ENCODE assay signal across 1 cellular context in the genomic region with DNA sequence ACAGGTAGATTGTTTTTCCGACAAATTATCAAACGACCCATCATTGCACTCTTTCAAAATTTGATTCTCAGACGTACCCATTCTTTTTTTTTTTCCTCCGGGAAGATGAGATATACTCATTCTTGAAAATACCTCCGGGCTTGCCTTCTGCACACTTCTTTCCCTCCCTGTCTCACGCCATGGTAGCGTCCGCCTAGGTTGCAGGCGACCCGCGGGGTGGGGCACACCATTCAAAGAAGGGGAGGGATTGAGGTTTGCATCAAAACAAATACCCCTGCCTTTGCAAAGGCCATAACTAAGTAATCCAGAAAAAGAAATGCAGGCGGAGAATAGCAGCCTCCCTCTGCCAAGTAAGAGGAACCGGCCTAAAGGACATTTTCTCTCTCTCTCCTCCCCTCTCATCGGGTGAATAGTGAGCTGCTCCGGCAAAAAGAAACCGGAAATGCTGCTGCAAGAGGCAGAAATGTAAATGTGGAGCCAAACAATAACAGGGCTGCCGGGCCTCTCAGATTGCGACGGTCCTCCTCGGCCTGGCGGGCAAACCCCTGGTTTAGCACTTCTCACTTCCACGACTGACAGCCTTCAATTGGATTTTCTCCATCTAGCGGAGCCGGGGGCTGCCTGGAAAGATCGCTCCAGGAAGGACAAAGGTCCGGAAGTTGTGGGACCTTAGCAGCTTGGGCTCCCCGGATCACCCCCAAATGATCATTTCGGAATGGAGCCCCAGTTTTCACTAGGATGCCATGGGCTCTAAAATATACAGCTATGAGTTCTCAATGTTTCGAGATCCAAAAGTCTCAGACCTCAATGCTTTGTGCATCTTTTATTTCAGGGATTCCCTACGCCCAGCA.
A peak's percentile ranks its signal among the peaks of the same experiment; 100 is the strongest.
TF ChIP-seq lines count a peak whose summit lies in the region.

No MANE protein-coding gene starts in this region.

TF ChIP-seq in HepG2, 621 proteins besides CTCF, POLR2A, EP300 and RAD21 (continued from another document and continues in another):
- no peak for TF ChIP-seq PHB2 (IDR thresholded peaks at IDR 0.05; ENCODE audit: partially characterized antibody)
- peak; percentile 50 for TF ChIP-seq GABPA (IDR thresholded peaks at IDR 0.05; ENCODE audit: low read depth, low read length)
- TF ChIP-seq GABPA (CRISPR knock-in tag; IDR thresholded peaks at IDR 0.05; ENCODE audit: low read depth) = peak; percentile 86
- no peak for TF ChIP-seq CBX2 (IDR thresholded peaks at IDR 0.05; ENCODE audit: low read depth, low read length)
- no peak for TF ChIP-seq CBX2 (CRISPR knock-in tag; IDR thresholded peaks at IDR 0.05; ENCODE audit: low read depth)
- TF ChIP-seq GLI4 (CRISPR knock-in tag; IDR thresholded peaks at IDR 0.05; ENCODE audit: borderline replicate concordance) = no peak
- TF ChIP-seq, protein P1, sequence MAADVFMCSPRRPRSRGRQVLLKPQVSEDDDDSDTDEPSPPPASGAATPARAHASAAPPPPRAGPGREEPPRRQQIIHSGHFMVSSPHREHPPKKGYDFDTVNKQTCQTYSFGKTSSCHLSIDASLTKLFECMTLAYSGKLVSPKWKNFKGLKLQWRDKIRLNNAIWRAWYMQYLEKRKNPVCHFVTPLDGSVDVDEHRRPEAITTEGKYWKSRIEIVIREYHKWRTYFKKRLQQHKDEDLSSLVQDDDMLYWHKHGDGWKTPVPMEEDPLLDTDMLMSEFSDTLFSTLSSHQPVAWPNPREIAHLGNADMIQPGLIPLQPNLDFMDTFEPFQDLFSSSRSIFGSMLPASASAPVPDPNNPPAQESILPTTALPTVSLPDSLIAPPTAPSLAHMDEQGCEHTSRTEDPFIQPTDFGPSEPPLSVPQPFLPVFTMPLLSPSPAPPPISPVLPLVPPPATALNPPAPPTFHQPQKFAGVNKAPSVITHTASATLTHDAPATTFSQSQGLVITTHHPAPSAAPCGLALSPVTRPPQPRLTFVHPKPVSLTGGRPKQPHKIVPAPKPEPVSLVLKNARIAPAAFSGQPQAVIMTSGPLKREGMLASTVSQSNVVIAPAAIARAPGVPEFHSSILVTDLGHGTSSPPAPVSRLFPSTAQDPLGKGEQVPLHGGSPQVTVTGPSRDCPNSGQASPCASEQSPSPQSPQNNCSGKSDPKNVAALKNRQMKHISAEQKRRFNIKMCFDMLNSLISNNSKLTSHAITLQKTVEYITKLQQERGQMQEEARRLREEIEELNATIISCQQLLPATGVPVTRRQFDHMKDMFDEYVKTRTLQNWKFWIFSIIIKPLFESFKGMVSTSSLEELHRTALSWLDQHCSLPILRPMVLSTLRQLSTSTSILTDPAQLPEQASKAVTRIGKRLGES (CRISPR knock-in tag; IDR thresholded peaks at IDR 0.05; ENCODE audit: borderline replicate concordance) = no peak
- TF ChIP-seq HCFC1 (IDR thresholded peaks at IDR 0.05; ENCODE audit: low read depth, low read length) = 0 out of 2 replicates have a peak, but pooled peaks have one; percentile 40
- TF ChIP-seq, protein P2, sequence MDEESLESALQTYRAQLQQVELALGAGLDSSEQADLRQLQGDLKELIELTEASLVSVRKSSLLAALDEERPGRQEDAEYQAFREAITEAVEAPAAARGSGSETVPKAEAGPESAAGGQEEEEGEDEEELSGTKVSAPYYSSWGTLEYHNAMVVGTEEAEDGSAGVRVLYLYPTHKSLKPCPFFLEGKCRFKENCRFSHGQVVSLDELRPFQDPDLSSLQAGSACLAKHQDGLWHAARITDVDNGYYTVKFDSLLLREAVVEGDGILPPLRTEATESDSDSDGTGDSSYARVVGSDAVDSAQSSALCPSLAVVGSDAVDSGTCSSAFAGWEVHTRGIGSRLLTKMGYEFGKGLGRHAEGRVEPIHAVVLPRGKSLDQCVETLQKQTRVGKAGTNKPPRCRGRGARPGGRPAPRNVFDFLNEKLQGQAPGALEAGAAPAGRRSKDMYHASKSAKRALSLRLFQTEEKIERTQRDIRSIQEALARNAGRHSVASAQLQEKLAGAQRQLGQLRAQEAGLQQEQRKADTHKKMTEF (CRISPR knock-in tag; IDR thresholded peaks at IDR 0.05) = 0 out of 2 replicates have a peak, but pooled peaks have one; percentile 37
- no peak for TF ChIP-seq CREB1 (IDR thresholded peaks at IDR 0.05)
- TF ChIP-seq CREB1 (CRISPR knock-in tag; IDR thresholded peaks at IDR 0.05) = peak; percentile 66; the same call in 1 of the 2 replicates
- TF ChIP-seq, protein P3, sequence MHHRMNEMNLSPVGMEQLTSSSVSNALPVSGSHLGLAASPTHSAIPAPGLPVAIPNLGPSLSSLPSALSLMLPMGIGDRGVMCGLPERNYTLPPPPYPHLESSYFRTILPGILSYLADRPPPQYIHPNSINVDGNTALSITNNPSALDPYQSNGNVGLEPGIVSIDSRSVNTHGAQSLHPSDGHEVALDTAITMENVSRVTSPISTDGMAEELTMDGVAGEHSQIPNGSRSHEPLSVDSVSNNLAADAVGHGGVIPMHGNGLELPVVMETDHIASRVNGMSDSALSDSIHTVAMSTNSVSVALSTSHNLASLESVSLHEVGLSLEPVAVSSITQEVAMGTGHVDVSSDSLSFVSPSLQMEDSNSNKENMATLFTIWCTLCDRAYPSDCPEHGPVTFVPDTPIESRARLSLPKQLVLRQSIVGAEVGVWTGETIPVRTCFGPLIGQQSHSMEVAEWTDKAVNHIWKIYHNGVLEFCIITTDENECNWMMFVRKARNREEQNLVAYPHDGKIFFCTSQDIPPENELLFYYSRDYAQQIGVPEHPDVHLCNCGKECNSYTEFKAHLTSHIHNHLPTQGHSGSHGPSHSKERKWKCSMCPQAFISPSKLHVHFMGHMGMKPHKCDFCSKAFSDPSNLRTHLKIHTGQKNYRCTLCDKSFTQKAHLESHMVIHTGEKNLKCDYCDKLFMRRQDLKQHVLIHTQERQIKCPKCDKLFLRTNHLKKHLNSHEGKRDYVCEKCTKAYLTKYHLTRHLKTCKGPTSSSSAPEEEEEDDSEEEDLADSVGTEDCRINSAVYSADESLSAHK (CRISPR knock-in tag; IDR thresholded peaks at IDR 0.05; ENCODE audit: borderline replicate concordance) = no peak
- TF ChIP-seq, protein P4, sequence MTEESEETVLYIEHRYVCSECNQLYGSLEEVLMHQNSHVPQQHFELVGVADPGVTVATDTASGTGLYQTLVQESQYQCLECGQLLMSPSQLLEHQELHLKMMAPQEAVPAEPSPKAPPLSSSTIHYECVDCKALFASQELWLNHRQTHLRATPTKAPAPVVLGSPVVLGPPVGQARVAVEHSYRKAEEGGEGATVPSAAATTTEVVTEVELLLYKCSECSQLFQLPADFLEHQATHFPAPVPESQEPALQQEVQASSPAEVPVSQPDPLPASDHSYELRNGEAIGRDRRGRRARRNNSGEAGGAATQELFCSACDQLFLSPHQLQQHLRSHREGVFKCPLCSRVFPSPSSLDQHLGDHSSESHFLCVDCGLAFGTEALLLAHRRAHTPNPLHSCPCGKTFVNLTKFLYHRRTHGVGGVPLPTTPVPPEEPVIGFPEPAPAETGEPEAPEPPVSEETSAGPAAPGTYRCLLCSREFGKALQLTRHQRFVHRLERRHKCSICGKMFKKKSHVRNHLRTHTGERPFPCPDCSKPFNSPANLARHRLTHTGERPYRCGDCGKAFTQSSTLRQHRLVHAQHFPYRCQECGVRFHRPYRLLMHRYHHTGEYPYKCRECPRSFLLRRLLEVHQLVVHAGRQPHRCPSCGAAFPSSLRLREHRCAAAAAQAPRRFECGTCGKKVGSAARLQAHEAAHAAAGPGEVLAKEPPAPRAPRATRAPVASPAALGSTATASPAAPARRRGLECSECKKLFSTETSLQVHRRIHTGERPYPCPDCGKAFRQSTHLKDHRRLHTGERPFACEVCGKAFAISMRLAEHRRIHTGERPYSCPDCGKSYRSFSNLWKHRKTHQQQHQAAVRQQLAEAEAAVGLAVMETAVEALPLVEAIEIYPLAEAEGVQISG (CRISPR knock-in tag; IDR thresholded peaks at IDR 0.05) = peak; percentile 43
- TF ChIP-seq ZNF17 (CRISPR knock-in tag; IDR thresholded peaks at IDR 0.05) = no peak
- TF ChIP-seq XRCC5 (optimal IDR thresholded peaks at IDR 0.05; ENCODE audit: low read length) = peak; percentile 16
- TF ChIP-seq AGO2 (optimal IDR thresholded peaks at IDR 0.05; ENCODE audit: low read depth, low read length) = no peak
- TF ChIP-seq ZNF235 (CRISPR knock-in tag; IDR thresholded peaks at IDR 0.05; ENCODE audit: borderline replicate concordance) = no peak
- TF ChIP-seq MIXL1 (CRISPR knock-in tag; IDR thresholded peaks at IDR 0.05) = 0 out of 2 replicates have a peak, but pooled peaks have one; percentile 7
- TF ChIP-seq ISX (CRISPR knock-in tag; conservative IDR thresholded peaks at IDR 0.05) = 0 out of 2 replicates have a peak, but pooled peaks have one; percentile 84
- peak; percentile 85; the same call in 1 of the 2 replicates for TF ChIP-seq ZNF230 (CRISPR knock-in tag; IDR thresholded peaks at IDR 0.05)
- TF ChIP-seq HOXA7 (CRISPR knock-in tag; IDR thresholded peaks at IDR 0.05) = no peak
- TF ChIP-seq ARNT2 (CRISPR knock-in tag; IDR thresholded peaks at IDR 0.05; ENCODE audit: low read depth) = peak; percentile 13; the same call in 1 of the 2 replicates
- TF ChIP-seq, protein P5, sequence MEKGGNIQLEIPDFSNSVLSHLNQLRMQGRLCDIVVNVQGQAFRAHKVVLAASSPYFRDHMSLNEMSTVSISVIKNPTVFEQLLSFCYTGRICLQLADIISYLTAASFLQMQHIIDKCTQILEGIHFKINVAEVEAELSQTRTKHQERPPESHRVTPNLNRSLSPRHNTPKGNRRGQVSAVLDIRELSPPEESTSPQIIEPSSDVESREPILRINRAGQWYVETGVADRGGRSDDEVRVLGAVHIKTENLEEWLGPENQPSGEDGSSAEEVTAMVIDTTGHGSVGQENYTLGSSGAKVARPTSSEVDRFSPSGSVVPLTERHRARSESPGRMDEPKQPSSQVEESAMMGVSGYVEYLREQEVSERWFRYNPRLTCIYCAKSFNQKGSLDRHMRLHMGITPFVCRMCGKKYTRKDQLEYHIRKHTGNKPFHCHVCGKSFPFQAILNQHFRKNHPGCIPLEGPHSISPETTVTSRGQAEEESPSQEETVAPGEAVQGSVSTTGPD (CRISPR knock-in tag; IDR thresholded peaks at IDR 0.05) = no peak
- TF ChIP-seq ZNF75D (CRISPR knock-in tag; IDR thresholded peaks at IDR 0.05; ENCODE audit: borderline replicate concordance) = no peak
- TF ChIP-seq, protein P6, sequence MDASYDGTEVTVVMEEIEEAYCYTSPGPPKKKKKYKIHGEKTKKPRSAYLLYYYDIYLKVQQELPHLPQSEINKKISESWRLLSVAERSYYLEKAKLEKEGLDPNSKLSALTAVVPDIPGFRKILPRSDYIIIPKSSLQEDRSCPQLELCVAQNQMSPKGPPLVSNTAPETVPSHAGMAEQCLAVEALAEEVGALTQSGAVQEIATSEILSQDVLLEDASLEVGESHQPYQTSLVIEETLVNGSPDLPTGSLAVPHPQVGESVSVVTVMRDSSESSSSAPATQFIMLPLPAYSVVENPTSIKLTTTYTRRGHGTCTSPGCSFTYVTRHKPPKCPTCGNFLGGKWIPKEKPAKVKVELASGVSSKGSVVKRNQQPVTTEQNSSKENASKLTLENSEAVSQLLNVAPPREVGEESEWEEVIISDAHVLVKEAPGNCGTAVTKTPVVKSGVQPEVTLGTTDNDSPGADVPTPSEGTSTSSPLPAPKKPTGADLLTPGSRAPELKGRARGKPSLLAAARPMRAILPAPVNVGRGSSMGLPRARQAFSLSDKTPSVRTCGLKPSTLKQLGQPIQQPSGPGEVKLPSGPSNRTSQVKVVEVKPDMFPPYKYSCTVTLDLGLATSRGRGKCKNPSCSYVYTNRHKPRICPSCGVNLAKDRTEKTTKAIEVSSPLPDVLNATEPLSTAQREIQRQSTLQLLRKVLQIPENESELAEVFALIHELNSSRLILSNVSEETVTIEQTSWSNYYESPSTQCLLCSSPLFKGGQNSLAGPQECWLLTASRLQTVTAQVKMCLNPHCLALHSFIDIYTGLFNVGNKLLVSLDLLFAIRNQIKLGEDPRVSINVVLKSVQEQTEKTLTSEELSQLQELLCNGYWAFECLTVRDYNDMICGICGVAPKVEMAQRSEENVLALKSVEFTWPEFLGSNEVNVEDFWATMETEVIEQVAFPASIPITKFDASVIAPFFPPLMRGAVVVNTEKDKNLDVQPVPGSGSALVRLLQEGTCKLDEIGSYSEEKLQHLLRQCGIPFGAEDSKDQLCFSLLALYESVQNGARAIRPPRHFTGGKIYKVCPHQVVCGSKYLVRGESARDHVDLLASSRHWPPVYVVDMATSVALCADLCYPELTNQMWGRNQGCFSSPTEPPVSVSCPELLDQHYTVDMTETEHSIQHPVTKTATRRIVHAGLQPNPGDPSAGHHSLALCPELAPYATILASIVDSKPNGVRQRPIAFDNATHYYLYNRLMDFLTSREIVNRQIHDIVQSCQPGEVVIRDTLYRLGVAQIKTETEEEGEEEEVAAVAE (CRISPR knock-in tag; IDR thresholded peaks at IDR 0.05; ENCODE audit: borderline replicate concordance) = no peak
- TF ChIP-seq, protein P7, sequence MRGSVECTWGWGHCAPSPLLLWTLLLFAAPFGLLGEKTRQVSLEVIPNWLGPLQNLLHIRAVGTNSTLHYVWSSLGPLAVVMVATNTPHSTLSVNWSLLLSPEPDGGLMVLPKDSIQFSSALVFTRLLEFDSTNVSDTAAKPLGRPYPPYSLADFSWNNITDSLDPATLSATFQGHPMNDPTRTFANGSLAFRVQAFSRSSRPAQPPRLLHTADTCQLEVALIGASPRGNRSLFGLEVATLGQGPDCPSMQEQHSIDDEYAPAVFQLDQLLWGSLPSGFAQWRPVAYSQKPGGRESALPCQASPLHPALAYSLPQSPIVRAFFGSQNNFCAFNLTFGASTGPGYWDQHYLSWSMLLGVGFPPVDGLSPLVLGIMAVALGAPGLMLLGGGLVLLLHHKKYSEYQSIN (CRISPR knock-in tag; IDR thresholded peaks at IDR 0.05; ENCODE audit: borderline replicate concordance) = no peak
- TF ChIP-seq, protein P8, sequence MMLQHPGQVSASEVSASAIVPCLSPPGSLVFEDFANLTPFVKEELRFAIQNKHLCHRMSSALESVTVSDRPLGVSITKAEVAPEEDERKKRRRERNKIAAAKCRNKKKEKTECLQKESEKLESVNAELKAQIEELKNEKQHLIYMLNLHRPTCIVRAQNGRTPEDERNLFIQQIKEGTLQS (CRISPR knock-in tag; IDR thresholded peaks at IDR 0.05) = no peak
- TF ChIP-seq ZNF430 (CRISPR knock-in tag; IDR thresholded peaks at IDR 0.05) = peak; percentile 26; the same call in 1 of the 2 replicates
- TF ChIP-seq FOXK1 (CRISPR knock-in tag; IDR thresholded peaks at IDR 0.05; ENCODE audit: borderline replicate concordance, low read depth) = peak; percentile 73; the same call in 1 of the 2 replicates
- no peak for TF ChIP-seq WIZ (CRISPR knock-in tag; IDR thresholded peaks at IDR 0.05)
- TF ChIP-seq, protein P9, sequence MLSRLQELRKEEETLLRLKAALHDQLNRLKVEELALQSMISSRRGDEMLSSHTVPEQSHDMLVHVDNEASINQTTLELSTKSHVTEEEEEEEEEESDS (CRISPR knock-in tag; IDR thresholded peaks at IDR 0.05; ENCODE audit: borderline replicate concordance) = 0 out of 2 replicates have a peak, but pooled peaks have one; percentile 23
- no peak for TF ChIP-seq ZNF326 (CRISPR knock-in tag; IDR thresholded peaks at IDR 0.05; ENCODE audit: borderline replicate concordance)
- no peak for TF ChIP-seq HNRNPLL (IDR thresholded peaks at IDR 0.05; ENCODE audit: low read depth, low read length, poor library complexity, severe bottlenecking)
- TF ChIP-seq, protein P10, sequence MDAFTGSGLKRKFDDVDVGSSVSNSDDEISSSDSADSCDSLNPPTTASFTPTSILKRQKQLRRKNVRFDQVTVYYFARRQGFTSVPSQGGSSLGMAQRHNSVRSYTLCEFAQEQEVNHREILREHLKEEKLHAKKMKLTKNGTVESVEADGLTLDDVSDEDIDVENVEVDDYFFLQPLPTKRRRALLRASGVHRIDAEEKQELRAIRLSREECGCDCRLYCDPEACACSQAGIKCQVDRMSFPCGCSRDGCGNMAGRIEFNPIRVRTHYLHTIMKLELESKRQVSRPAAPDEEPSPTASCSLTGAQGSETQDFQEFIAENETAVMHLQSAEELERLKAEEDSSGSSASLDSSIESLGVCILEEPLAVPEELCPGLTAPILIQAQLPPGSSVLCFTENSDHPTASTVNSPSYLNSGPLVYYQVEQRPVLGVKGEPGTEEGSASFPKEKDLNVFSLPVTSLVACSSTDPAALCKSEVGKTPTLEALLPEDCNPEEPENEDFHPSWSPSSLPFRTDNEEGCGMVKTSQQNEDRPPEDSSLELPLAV (CRISPR knock-in tag; conservative IDR thresholded peaks at IDR 0.05; ENCODE audit: low read depth) = no peak
- TF ChIP-seq DR1 (CRISPR knock-in tag; IDR thresholded peaks at IDR 0.05) = 0 out of 2 replicates have a peak, but pooled peaks have one; percentile 25
